ENCODE assay signal across 11 cellular contexts in the genomic region with DNA sequence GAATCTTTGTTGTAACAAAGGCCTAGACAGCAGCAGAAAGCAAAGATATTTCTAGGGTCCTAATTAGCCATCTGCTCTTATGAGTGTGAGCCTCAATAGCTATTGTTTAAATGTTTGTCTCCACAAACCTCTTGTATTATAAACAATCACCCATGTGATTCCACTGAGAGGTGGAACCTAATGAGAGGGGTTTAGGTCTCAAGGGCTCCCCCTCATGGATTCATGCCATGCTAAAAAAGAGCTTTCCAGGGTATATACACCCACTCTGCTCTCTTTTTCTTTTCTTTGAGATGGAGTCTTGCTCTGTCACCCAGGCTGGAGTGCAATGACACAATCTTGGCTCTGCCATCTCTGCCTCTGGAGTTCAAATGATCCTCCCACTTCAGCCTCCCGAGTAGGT. TPM values are rescaled to one million over a fixed set of nuclear protein-coding genes. Genes with fewer than 3 reads are reported as not detected.
DNase-seq lines count a peak whose midpoint lies in the region; ATAC-seq, FAIRE-seq and TF ChIP-seq lines count a peak whose summit lies in the region.
"Had no signal": no experiment of that assay in that cellular context is flagged by ENCODE, and none has a peak within 500 bp of the region (broad histone marks: within the 10 kb centered on the region; RNA-seq: fewer than 3 reads in every experiment).

No MANE protein-coding gene starts in this region.

- no peaks in the 10 kb centered on the region for H3K27me3 ChIP-seq in BLaER1 treated with 17β-estradiol and CSF1 and Interleukin-3, amounts not matched to agents 10 nM and 100 nM
- H3K27me3 ChIP-seq in Panc1 (ENCODE audit: control insufficient read depth, insufficient read depth, low read length), result no peaks in the 10 kb centered on the region
- H3K27me3 ChIP-seq: suprapubic skin had no signal

- peaks cover 0 to 12% (median 11%) of the 10 kb centered on the region in 10 experiments; a peak in 12 of 20 replicates for H3K4me1 ChIP-seq in BLaER1 treated with 17β-estradiol and CSF1 and Interleukin-3, amounts not matched to agents 10 nM and 100 nM
- H3K4me1 ChIP-seq in Panc1 (ENCODE audit: control insufficient read depth, insufficient read depth, low read length), result no peaks in the 10 kb centered on the region
- H3K4me1 ChIP-seq: suprapubic skin had no signal

- peak; percentile 16; the same call in 1 of the 2 replicates for TF ChIP-seq CTCF in Panc1 (IDR thresholded peaks at IDR 0.05)

- no peaks in the 10 kb centered on the region for H3K4me1 Mint-ChIP-seq in activated naive CD8-positive, alpha-beta T cell treated with anti-CD3 and anti-CD28 coated beads for 36 hours
- H3K4me1 Mint-ChIP-seq: central memory CD8-positive, alpha-beta T cell had no signal

- no peak overlapping the region for H3K4me3 ChIP-seq in BLaER1 treated with 17β-estradiol and CSF1 and Interleukin-3, amounts not matched to agents 10 nM and 100 nM
- H3K4me3 ChIP-seq in Panc1 (ENCODE audit: low read depth in 2 of 2, low read length in 2 of 2), result no peak overlapping the region
- H3K4me3 ChIP-seq: suprapubic skin had no signal

- FAIRE-seq in GM19239 (lab: Jason Lieb, UNC), result peak; percentile 94

- no peaks in the 10 kb centered on the region for H3K36me3 ChIP-seq in BLaER1 treated with 17β-estradiol and CSF1 and Interleukin-3, amounts not matched to agents 10 nM and 100 nM
- H3K36me3 ChIP-seq in Panc1 (ENCODE audit: control insufficient read depth, insufficient read depth, low read length), result no peaks in the 10 kb centered on the region
- H3K36me3 ChIP-seq: suprapubic skin had no signal

- intact Hi-C loops in Panc1 (cut with micrococcal nuclease; ENCODE audit: unreplicated experiment), result no loop called here

- peak overlapping the region in 1 of 11 experiments; percentile 14; a peak in 1 of 22 replicates for H3K9ac ChIP-seq in BLaER1 treated with 17β-estradiol and CSF1 and Interleukin-3, amounts not matched to agents 10 nM and 100 nM

- H3K9me3 ChIP-seq in BLaER1 treated with 17β-estradiol and CSF1 and Interleukin-3, amounts not matched to agents 10 nM and 100 nM (replicated peaks in 1 of 11), result peaks cover 0 to 4% (median 0%) of the 10 kb centered on the region in 11 experiments; a peak in 2 of 22 replicates
- no peaks in the 10 kb centered on the region for H3K9me3 ChIP-seq in Panc1 (ENCODE audit: control insufficient read depth, insufficient read depth, low read depth, low read length)
- H3K9me3 ChIP-seq: suprapubic skin had no signal

- BruUV-seq in Panc1 (replicated peaks; lab: Mats Ljungman, UMichigan), result no TSS peak

- H3K4me3 Mint-ChIP-seq in activated naive CD8-positive, alpha-beta T cell treated with anti-CD3 and anti-CD28 coated beads for 36 hours, result no peak overlapping the region
- H3K4me3 Mint-ChIP-seq: central memory CD8-positive, alpha-beta T cell had no signal

- no peaks in the 10 kb centered on the region for H4K20me1 ChIP-seq in BLaER1 treated with 17β-estradiol and CSF1 and Interleukin-3, amounts not matched to agents 10 nM and 100 nM

- ATAC-seq in HG03025 (IDR thresholded peaks at IDR 0.05; ENCODE audit: low FRiP score, unreplicated experiment), result peak; percentile 66
- ATAC-seq in Panc1, result no peak

- POLR2A ChIA-PET in Panc1 (lab: Charles Lee), result no interaction called here

- peak overlapping the region in 3 of 11 experiments; percentile 10 to 60 (median 55); a peak in 3 of 22 replicates for H3K27ac ChIP-seq in BLaER1 treated with 17β-estradiol and CSF1 and Interleukin-3, amounts not matched to agents 10 nM and 100 nM
- H3K27ac ChIP-seq in Panc1 (ENCODE audit: low read length), result no peak overlapping the region
- H3K27ac ChIP-seq: suprapubic skin had no signal

- DNase-seq in GM19239 (ENCODE audit: insufficient read length, low spot score), result peak; percentile 31
- no peak for DNase-seq in Panc1 (ENCODE audit: low read depth, low spot score)
- DNase-seq in NCI-H1092 treated with DMSO at 0.1 percent for 48 hours (lab: John Stamatoyannopoulos, UW), result no peak
- no peak for DNase-seq in activated naive CD8-positive, alpha-beta T cell treated with anti-CD3 and anti-CD28 coated beads for 36 hours
- no peak for DNase-seq in NOMO-1 treated with DMSO at 0.1 percent for 48 hours (lab: John Stamatoyannopoulos, UW; ENCODE audit: unreplicated experiment)
- no peak for DNase-seq in DMS79 treated with DMSO at 0.1 percent for 48 hours (lab: John Stamatoyannopoulos, UW)
- DNase-seq: DMS153 had no signal

- H3K4me2 ChIP-seq in BLaER1 treated with 17β-estradiol and CSF1 and Interleukin-3, amounts not matched to agents 10 nM and 100 nM, result peak overlapping the region in 8 of 11 experiments; percentile 20 to 59 (median 26); a peak in 10 of 22 replicates

- in situ Hi-C loops in Panc1 (cut with HindIII; ENCODE audit: low pct_unique_long_range_greater_than_20kb, low sequenced_read_pairs), result no loop called here

- H3K27me3 Mint-ChIP-seq in activated naive CD8-positive, alpha-beta T cell treated with anti-CD3 and anti-CD28 coated beads for 36 hours, result peaks cover 23% of the 10 kb centered on the region

- H3K27ac Mint-ChIP-seq in activated naive CD8-positive, alpha-beta T cell treated with anti-CD3 and anti-CD28 coated beads for 36 hours, result no peak overlapping the region

- H3K36me3 Mint-ChIP-seq in activated naive CD8-positive, alpha-beta T cell treated with anti-CD3 and anti-CD28 coated beads for 36 hours, result no peaks in the 10 kb centered on the region

- CTCF ChIA-PET in Panc1 (lab: Charles Lee), result no interaction called here

- H3K9me3 Mint-ChIP-seq in activated naive CD8-positive, alpha-beta T cell treated with anti-CD3 and anti-CD28 coated beads for 36 hours, result no peaks in the 10 kb centered on the region
- H3K9me3 Mint-ChIP-seq: central memory CD8-positive, alpha-beta T cell had no signal

RNA-seq across cellular contexts. Expression of a gene that starts 42.1 kb away (rescaled TPM):
- not detected for total RNA-seq in Panc1 (2021; ENCODE audit: unreplicated experiment)
- polyA plus RNA-seq in Panc1 (2012; ENCODE audit: insufficient read length), result 0.28 TPM
- 1 to 10 TPM; 3.4 to 4.1 TPM for total RNA-seq in activated naive CD8-positive, alpha-beta T cell treated with anti-CD3 and anti-CD28 coated beads for 36 hours
- total RNA-seq: suprapubic skin had no signal

RNA-seq across cellular contexts. Expression of a gene that starts 58.4 kb away (rescaled TPM):
- total RNA-seq in Panc1 (2021; ENCODE audit: unreplicated experiment), result not detected
- polyA plus RNA-seq in Panc1 (2012; ENCODE audit: insufficient read length), result not detected
- not detected for total RNA-seq in activated naive CD8-positive, alpha-beta T cell treated with anti-CD3 and anti-CD28 coated beads for 36 hours
- total RNA-seq: suprapubic skin had no signal
